1 cellular context compared by ENCODE assay signal in genomic region chr9:112380102-112380581, GRCh38.
TF ChIP-seq lines count a peak whose summit lies in the region.

Gene HSDL2 (plus strand): TSS chr9:112380108. CDS start chr9:112380164, 56 bp downstream.

TF ChIP-seq in HepG2, 621 proteins besides CTCF, POLR2A, EP300 and RAD21 (continues in another document):
- TF ChIP-seq SP5 (CRISPR knock-in tag; IDR thresholded peaks at IDR 0.05; ENCODE audit: borderline replicate concordance, low read depth): 0 out of 2 replicates have a peak, but pooled peaks have one; percentile 5
- TF ChIP-seq, protein P1, sequence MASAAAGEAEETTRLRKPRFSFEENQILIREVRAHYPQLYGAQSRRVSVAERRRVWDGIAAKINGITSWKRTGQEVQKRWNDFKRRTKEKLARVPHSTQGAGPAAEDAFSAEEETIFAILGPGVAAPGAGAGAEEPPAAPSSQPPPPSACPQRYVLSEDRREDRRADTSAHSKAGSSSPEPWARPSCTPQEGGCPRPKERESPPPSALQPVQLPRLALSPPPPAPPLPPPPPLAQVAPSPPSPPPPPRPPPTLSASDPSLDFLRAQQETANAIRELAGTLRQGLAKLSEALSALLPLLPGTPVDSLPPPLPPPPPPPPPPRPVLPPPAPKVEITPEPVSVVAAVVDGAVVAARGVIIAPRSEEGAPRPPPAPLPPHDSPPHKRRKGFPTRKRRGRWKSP (CRISPR knock-in tag; IDR thresholded peaks at IDR 0.05): peak; percentile 1; the same call in 1 of the 2 replicates
- TF ChIP-seq, protein P2, sequence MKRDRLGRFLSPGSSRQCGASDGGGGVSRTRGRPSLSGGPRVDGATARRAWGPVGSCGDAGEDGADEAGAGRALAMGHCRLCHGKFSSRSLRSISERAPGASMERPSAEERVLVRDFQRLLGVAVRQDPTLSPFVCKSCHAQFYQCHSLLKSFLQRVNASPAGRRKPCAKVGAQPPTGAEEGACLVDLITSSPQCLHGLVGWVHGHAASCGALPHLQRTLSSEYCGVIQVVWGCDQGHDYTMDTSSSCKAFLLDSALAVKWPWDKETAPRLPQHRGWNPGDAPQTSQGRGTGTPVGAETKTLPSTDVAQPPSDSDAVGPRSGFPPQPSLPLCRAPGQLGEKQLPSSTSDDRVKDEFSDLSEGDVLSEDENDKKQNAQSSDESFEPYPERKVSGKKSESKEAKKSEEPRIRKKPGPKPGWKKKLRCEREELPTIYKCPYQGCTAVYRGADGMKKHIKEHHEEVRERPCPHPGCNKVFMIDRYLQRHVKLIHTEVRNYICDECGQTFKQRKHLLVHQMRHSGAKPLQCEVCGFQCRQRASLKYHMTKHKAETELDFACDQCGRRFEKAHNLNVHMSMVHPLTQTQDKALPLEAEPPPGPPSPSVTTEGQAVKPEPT (CRISPR knock-in tag; IDR thresholded peaks at IDR 0.05; ENCODE audit: low read depth): no peak
- TF ChIP-seq FOXC1 (CRISPR knock-in tag; IDR thresholded peaks at IDR 0.05; ENCODE audit: borderline replicate concordance): no peak
- TF ChIP-seq GTF3A (CRISPR knock-in tag; conservative IDR thresholded peaks at IDR 0.05): no peak
- 0 out of 2 replicates have a peak, but pooled peaks have one; percentile 24 for TF ChIP-seq ZBTB37 (CRISPR knock-in tag; IDR thresholded peaks at IDR 0.05)
- TF ChIP-seq ATF6 (CRISPR knock-in tag; conservative IDR thresholded peaks at IDR 0.05): 0 out of 2 replicates have a peak, but pooled peaks have one; percentile 25
- TF ChIP-seq IRF2 (CRISPR knock-in tag; IDR thresholded peaks at IDR 0.05): no peak; the same call in none of the 2 replicates
- peak in 1 of 2 experiments; percentile 70; a peak in 2 of 4 replicates for TF ChIP-seq NR2F1 (CRISPR knock-in tag; IDR thresholded peaks at IDR 0.05)
- TF ChIP-seq ZNF563 (CRISPR knock-in tag; IDR thresholded peaks at IDR 0.05): peak; percentile 31; the same call in 1 of the 2 replicates
- TF ChIP-seq, protein P3, sequence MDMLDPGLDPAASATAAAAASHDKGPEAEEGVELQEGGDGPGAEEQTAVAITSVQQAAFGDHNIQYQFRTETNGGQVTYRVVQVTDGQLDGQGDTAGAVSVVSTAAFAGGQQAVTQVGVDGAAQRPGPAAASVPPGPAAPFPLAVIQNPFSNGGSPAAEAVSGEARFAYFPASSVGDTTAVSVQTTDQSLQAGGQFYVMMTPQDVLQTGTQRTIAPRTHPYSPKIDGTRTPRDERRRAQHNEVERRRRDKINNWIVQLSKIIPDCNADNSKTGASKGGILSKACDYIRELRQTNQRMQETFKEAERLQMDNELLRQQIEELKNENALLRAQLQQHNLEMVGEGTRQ (IDR thresholded peaks at IDR 0.05; ENCODE audit: low read depth, low read length): no peak
- TF ChIP-seq, protein P3 (CRISPR knock-in tag; IDR thresholded peaks at IDR 0.05; ENCODE audit: borderline replicate concordance): no peak
- no peak for TF ChIP-seq KDM6A (CRISPR knock-in tag; IDR thresholded peaks at IDR 0.05; ENCODE audit: low read depth)
- no peak for TF ChIP-seq CREM (IDR thresholded peaks at IDR 0.05)
- no peak for TF ChIP-seq CREM (CRISPR knock-in tag; IDR thresholded peaks at IDR 0.05)
- TF ChIP-seq REXO4 (CRISPR knock-in tag; IDR thresholded peaks at IDR 0.05; ENCODE audit: borderline replicate concordance): no peak
- 0 out of 2 replicates have a peak, but pooled peaks have one; percentile 26 for TF ChIP-seq NRL (CRISPR knock-in tag; IDR thresholded peaks at IDR 0.05; ENCODE audit: borderline replicate concordance)
- no peak for TF ChIP-seq SMAD1 (CRISPR knock-in tag; IDR thresholded peaks at IDR 0.05; ENCODE audit: borderline replicate concordance, low read depth)
- TF ChIP-seq POGZ (CRISPR knock-in tag; IDR thresholded peaks at IDR 0.05): peak; percentile 31
- peak; percentile 3; the same call in 1 of the 2 replicates for TF ChIP-seq IRX3 (CRISPR knock-in tag; IDR thresholded peaks at IDR 0.05; ENCODE audit: borderline replicate concordance, low read depth)
- TF ChIP-seq ZNF709 (CRISPR knock-in tag; IDR thresholded peaks at IDR 0.05): 0 out of 2 replicates have a peak, but pooled peaks have one; percentile 32
- TF ChIP-seq, protein P4, sequence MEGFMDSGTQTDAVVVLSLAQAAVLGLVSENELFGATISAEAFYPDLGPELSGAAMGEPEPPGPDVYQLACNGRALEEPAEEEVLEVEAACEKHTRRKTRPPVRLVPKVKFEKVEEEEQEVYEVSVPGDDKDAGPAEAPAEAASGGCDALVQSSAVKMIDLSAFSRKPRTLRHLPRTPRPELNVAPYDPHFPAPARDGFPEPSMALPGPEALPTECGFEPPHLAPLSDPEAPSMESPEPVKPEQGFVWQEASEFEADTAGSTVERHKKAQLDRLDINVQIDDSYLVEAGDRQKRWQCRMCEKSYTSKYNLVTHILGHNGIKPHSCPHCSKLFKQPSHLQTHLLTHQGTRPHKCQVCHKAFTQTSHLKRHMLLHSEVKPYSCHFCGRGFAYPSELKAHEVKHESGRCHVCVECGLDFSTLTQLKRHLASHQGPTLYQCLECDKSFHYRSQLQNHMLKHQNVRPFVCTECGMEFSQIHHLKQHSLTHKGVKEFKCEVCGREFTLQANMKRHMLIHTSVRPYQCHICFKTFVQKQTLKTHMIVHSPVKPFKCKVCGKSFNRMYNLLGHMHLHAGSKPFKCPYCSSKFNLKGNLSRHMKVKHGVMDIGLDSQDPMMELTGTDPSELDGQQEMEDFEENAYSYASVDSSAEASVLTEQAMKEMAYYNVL (CRISPR knock-in tag; IDR thresholded peaks at IDR 0.05; ENCODE audit: borderline replicate concordance): no peak
- no peak for TF ChIP-seq ZNF496 (CRISPR knock-in tag; IDR thresholded peaks at IDR 0.05; ENCODE audit: insufficient replicate concordance)
- peak; percentile 50; the same call in 1 of the 2 replicates for TF ChIP-seq NR2C2 (CRISPR knock-in tag; IDR thresholded peaks at IDR 0.05; ENCODE audit: borderline replicate concordance)
- TF ChIP-seq ZNF24 (IDR thresholded peaks at IDR 0.05): no peak; the same call in 1 of the 2 replicates
- TF ChIP-seq XRCC5 (optimal IDR thresholded peaks at IDR 0.05; ENCODE audit: low read length): no peak
- no peak for TF ChIP-seq TBX2 (CRISPR knock-in tag; IDR thresholded peaks at IDR 0.05; ENCODE audit: borderline replicate concordance)
- TF ChIP-seq SMARCC2 (IDR thresholded peaks at IDR 0.05): no peak
- no peak for TF ChIP-seq EED (CRISPR knock-in tag; IDR thresholded peaks at IDR 0.05)
- no peak for TF ChIP-seq GFI1 (CRISPR knock-in tag; IDR thresholded peaks at IDR 0.05; ENCODE audit: borderline replicate concordance)
- TF ChIP-seq, protein P5, sequence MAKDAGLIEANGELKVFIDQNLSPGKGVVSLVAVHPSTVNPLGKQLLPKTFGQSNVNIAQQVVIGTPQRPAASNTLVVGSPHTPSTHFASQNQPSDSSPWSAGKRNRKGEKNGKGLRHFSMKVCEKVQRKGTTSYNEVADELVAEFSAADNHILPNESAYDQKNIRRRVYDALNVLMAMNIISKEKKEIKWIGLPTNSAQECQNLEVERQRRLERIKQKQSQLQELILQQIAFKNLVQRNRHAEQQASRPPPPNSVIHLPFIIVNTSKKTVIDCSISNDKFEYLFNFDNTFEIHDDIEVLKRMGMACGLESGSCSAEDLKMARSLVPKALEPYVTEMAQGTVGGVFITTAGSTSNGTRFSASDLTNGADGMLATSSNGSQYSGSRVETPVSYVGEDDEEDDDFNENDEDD (CRISPR knock-in tag; IDR thresholded peaks at IDR 0.05; ENCODE audit: borderline replicate concordance): no peak; the same call in 1 of the 2 replicates
- TF ChIP-seq NCOA1 (CRISPR knock-in tag; IDR thresholded peaks at IDR 0.05): 0 out of 2 replicates have a peak, but pooled peaks have one; percentile 34
- no peak for TF ChIP-seq ELF1 (CRISPR knock-in tag; IDR thresholded peaks at IDR 0.05)
- TF ChIP-seq XBP1 (CRISPR knock-in tag; IDR thresholded peaks at IDR 0.05): no peak
- TF ChIP-seq, protein P6, sequence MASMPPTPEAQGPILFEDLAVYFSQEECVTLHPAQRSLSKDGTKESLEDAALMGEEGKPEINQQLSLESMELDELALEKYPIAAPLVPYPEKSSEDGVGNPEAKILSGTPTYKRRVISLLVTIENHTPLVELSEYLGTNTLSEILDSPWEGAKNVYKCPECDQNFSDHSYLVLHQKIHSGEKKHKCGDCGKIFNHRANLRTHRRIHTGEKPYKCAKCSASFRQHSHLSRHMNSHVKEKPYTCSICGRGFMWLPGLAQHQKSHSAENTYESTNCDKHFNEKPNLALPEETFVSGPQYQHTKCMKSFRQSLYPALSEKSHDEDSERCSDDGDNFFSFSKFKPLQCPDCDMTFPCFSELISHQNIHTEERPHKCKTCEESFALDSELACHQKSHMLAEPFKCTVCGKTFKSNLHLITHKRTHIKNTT (CRISPR knock-in tag; IDR thresholded peaks at IDR 0.05): no peak
- TF ChIP-seq ZNF792 (CRISPR knock-in tag; IDR thresholded peaks at IDR 0.05): no peak; the same call in 1 of the 2 replicates
- TF ChIP-seq, protein P7, sequence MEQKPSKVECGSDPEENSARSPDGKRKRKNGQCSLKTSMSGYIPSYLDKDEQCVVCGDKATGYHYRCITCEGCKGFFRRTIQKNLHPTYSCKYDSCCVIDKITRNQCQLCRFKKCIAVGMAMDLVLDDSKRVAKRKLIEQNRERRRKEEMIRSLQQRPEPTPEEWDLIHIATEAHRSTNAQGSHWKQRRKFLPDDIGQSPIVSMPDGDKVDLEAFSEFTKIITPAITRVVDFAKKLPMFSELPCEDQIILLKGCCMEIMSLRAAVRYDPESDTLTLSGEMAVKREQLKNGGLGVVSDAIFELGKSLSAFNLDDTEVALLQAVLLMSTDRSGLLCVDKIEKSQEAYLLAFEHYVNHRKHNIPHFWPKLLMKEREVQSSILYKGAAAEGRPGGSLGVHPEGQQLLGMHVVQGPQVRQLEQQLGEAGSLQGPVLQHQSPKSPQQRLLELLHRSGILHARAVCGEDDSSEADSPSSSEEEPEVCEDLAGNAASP (CRISPR knock-in tag; IDR thresholded peaks at IDR 0.05; ENCODE audit: borderline replicate concordance): peak; percentile 48; the same call in 1 of the 2 replicates
- TF ChIP-seq ZFAT (CRISPR knock-in tag; conservative IDR thresholded peaks at IDR 0.05): no peak
- peak; percentile 50; the same call in 1 of the 2 replicates for TF ChIP-seq MED1 (CRISPR knock-in tag; IDR thresholded peaks at IDR 0.05)
- no peak for TF ChIP-seq ZNF253 (CRISPR knock-in tag; IDR thresholded peaks at IDR 0.05; ENCODE audit: borderline replicate concordance)
- TF ChIP-seq, protein P8, sequence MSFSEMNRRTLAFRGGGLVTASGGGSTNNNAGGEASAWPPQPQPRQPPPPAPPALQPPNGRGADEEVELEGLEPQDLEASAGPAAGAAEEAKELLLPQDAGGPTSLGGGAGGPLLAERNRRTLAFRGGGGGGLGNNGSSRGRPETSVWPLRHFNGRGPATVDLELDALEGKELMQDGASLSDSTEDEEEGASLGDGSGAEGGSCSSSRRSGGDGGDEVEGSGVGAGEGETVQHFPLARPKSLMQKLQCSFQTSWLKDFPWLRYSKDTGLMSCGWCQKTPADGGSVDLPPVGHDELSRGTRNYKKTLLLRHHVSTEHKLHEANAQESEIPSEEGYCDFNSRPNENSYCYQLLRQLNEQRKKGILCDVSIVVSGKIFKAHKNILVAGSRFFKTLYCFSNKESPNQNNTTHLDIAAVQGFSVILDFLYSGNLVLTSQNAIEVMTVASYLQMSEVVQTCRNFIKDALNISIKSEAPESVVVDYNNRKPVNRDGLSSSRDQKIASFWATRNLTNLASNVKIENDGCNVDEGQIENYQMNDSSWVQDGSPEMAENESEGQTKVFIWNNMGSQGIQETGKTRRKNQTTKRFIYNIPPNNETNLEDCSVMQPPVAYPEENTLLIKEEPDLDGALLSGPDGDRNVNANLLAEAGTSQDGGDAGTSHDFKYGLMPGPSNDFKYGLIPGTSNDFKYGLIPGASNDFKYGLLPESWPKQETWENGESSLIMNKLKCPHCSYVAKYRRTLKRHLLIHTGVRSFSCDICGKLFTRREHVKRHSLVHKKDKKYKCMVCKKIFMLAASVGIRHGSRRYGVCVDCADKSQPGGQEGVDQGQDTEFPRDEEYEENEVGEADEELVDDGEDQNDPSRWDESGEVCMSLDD (CRISPR knock-in tag; IDR thresholded peaks at IDR 0.05; ENCODE audit: borderline replicate concordance): no peak
- TF ChIP-seq ZNF33B (CRISPR knock-in tag; IDR thresholded peaks at IDR 0.05): no peak
- no peak for TF ChIP-seq POLR2AphosphoS5 (IDR thresholded peaks at IDR 0.05; ENCODE audit: low read depth, low read length)
- TF ChIP-seq ZBTB1 (CRISPR knock-in tag; IDR thresholded peaks at IDR 0.05; ENCODE audit: borderline replicate concordance): no peak
- TF ChIP-seq SKI (IDR thresholded peaks at IDR 0.05; ENCODE audit: partially characterized antibody): peak; percentile 66
- TF ChIP-seq ZFP90 (CRISPR knock-in tag; IDR thresholded peaks at IDR 0.05; ENCODE audit: borderline replicate concordance): no peak
- TF ChIP-seq TBX3 (IDR thresholded peaks at IDR 0.05; ENCODE audit: borderline replicate concordance): no peak
- TF ChIP-seq RBFOX2 (IDR thresholded peaks at IDR 0.05; ENCODE audit: low read depth, low read length): peak; percentile 85; the same call in 1 of the 2 replicates
- peak; percentile 46; the same call in 1 of the 2 replicates for TF ChIP-seq REPIN1 (CRISPR knock-in tag; IDR thresholded peaks at IDR 0.05; ENCODE audit: borderline replicate concordance, low read depth)
